8 cellular contexts compared by ENCODE assay signal in the genomic region with DNA sequence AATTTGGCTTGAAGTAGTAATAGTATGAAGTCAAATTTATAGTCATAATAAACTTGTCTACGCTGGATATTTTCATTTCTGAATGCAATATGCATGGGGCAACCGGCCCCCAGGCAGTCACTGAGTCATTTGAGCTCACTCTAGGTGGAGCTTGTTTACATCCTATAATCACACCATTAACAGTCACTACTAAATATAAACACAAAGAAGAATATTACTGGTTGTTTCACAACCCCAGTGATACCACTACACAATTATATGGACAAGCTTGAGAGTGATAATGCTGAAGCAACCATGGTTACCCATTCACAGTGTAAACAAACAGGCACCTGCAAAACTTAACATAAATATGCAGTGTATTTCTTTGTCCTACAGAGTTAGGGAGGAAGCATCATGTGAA.
DNase-seq lines count a peak whose midpoint lies in the region; ATAC-seq and TF ChIP-seq lines count a peak whose summit lies in the region.

No MANE protein-coding gene starts in this region.

- H3K4me3 ChIP-seq in GM12865 (ENCODE audit: low read depth, low read length) = no peak overlapping the region
- no peak overlapping the region for H3K4me3 ChIP-seq in MG63
- H3K4me3 ChIP-seq in choroid plexus epithelial cell (ENCODE audit: low read depth, low read length) = no peak overlapping the region
- no peak overlapping the region for H3K4me3 ChIP-seq in CD8-positive, alpha-beta memory T cell (ENCODE audit: low read length)

- peak; percentile 64 for ATAC-seq in GM21786 (IDR thresholded peaks at IDR 0.05; ENCODE audit: unreplicated experiment)

- no peaks in the 10 kb centered on the region for H3K36me3 ChIP-seq in MG63
- no peaks in the 10 kb centered on the region for H3K36me3 ChIP-seq in CD8-positive, alpha-beta memory T cell (ENCODE audit: insufficient read depth, low read length)

- no peaks in the 10 kb centered on the region for H3K9me3 Mint-ChIP-seq in CD8-positive, alpha-beta memory T cell

- in situ Hi-C loops in KBM-7 (cut with MboI; ENCODE audit: low pct_unique_long_range_greater_than_20kb, low sequenced_read_pairs) = no loop called here

- H3K27me3 Mint-ChIP-seq in CD8-positive, alpha-beta memory T cell = peaks cover 0 to 23% of the 10 kb centered on the region in 2 donors

- CTCF ChIA-PET in CD8-positive, alpha-beta memory T cell (lab: Charles Lee) = no interaction called here

- POLR2A ChIA-PET in CD8-positive, alpha-beta memory T cell (lab: Charles Lee) = no interaction called here

- no peaks in the 10 kb centered on the region for H3K4me1 ChIP-seq in CD8-positive, alpha-beta memory T cell (ENCODE audit: insufficient read depth, low read length)

- no peak overlapping the region for H3K27ac Mint-ChIP-seq in CD8-positive, alpha-beta memory T cell

- TF ChIP-seq CTCF in GM12865 (IDR thresholded peaks at IDR 0.05; ENCODE audit: insufficient read depth, low read depth, low read length, missing control alignments) (no peak), choroid plexus epithelial cell (conservative IDR thresholded peaks at IDR 0.05; ENCODE audit: low read depth, low read length) (no peak)

- H3K9me3 ChIP-seq in MG63 = peaks cover 5% of the 10 kb centered on the region; the same call in 1 of the 2 replicates
- no peaks in the 10 kb centered on the region for H3K9me3 ChIP-seq in CD8-positive, alpha-beta memory T cell (ENCODE audit: low read length)

- no peaks in the 10 kb centered on the region for H3K4me1 Mint-ChIP-seq in CD8-positive, alpha-beta memory T cell

- H3K36me3 Mint-ChIP-seq in CD8-positive, alpha-beta memory T cell = no peaks in the 10 kb centered on the region

- H3K4me3 Mint-ChIP-seq in CD8-positive, alpha-beta memory T cell = no peak overlapping the region

- H3K27me3 ChIP-seq in MG63 = no peaks in the 10 kb centered on the region
- no peaks in the 10 kb centered on the region for H3K27me3 ChIP-seq in CD8-positive, alpha-beta memory T cell (ENCODE audit: insufficient read depth, low read length, poor library complexity, severe bottlenecking)

- H3K27ac ChIP-seq in CD8-positive, alpha-beta memory T cell (ENCODE audit: low read depth, low read length) = no peak overlapping the region

- peak; percentile 24 for DNase-seq in GM12865 (ENCODE audit: low read depth)
- DNase-seq in MG63 = peak; percentile 82
- DNase-seq in choroid plexus epithelial cell (ENCODE audit: low read depth) = peak; percentile 54
- no peak for DNase-seq in HuH-7.5 (ENCODE audit: low spot score)
- no peak for DNase-seq in CD8-positive, alpha-beta memory T cell
- DNase-seq in amniotic stem cell (lab: John Stamatoyannopoulos, UW) = no peak
- no peak for DNase-seq in KBM-7

Comparison
In these comparisons a context has a peak if more than half of its experiments do, and no peak if none do; other contexts are left out.
1. DNase-seq: peak in GM12865 (single experiment), MG63 (single experiment) and choroid plexus epithelial cell (single experiment); none in HuH-7.5 (single experiment), CD8-positive, alpha-beta memory T cell (0 of 5), amniotic stem cell (single experiment) and KBM-7 (single experiment).